Comparison of ENCODE assay signal across 19 cellular contexts in the genomic region with DNA sequence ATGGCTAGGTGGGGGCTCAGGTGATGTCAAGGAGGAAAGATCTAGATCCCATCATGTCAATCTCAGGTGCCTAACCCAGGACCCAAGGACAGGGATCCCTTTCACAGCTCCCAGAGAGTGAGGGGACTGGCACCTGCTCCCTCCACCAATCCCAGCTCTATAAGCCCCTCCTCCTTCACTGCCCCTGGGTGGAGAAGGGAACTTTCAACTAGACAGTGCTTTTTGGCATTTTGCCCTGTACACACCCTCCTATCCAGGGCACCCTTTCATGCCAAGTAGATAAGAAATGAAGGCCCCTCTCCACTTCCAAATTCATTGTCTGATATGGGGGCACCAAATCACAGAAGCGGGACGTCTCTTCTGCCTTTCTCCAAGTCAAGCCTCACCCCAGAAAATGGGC.
"Had no signal": no experiment of that assay in that cellular context is flagged by ENCODE, and none has a peak within 500 bp of the region (broad histone marks: within the 10 kb centered on the region; RNA-seq: fewer than 3 reads in every experiment).

No MANE protein-coding gene starts in this region.

- ATAC-seq: activated CD8-positive, alpha-beta memory T cell treated with anti-CD3 and anti-CD28 coated beads, Interleukin-2, amount 10 ng/mL, durations not matched to agents 7 days and 5 days; activated CD8-positive, alpha-beta T cell treated with anti-CD3 and anti-CD28 coated beads for 36 hours; gastrocnemius medialis; natural killer cell; right cardiac atrium; upper lobe of right lung had no signal

- H3K4me1 ChIP-seq: esophagus muscularis mucosa, gastrocnemius medialis, thyroid gland, upper lobe of right lung had no signal

- H3K4me3 ChIP-seq: esophagus muscularis mucosa, gastrocnemius medialis, thyroid gland, upper lobe of right lung had no signal

- H3K36me3 ChIP-seq: brain microvascular endothelial cell, esophagus muscularis mucosa, gastrocnemius medialis, thyroid gland, upper lobe of right lung had no signal

- H3K9me3 ChIP-seq: esophagus muscularis mucosa, gastrocnemius medialis, thyroid gland, upper lobe of right lung had no signal

- H3K27ac ChIP-seq: brain microvascular endothelial cell, esophagus muscularis mucosa, gastrocnemius medialis, thyroid gland, upper lobe of right lung, WERI-Rb-1 had no signal

- DNase-seq: activated CD4-positive, alpha-beta T cell treated with anti-CD3 and anti-CD28 coated beads, Interleukin-2, amount 10 ng/mL, durations not matched to agents 7 days and 5 days; activated CD4-positive, CD25-positive, alpha-beta regulatory T cell treated with anti-CD3 and anti-CD28 coated beads, Interleukin-2, amount 50 U/mL, for 72 hours; activated CD8-positive, alpha-beta memory T cell treated with anti-CD3 and anti-CD28 coated beads, Interleukin-2, amount 10 ng/mL, durations not matched to agents 7 days and 5 days; activated CD8-positive, alpha-beta T cell treated with anti-CD3 and anti-CD28 coated beads for 36 hours; activated gamma-delta T cell; activated naive CD4-positive, alpha-beta T cell treated with anti-CD3 and anti-CD28 coated beads, Interleukin-2, amount 50 U/mL, for 16 hours; activated T-cell treated with anti-CD3 and anti-CD28 coated beads for 4 hours; aorta; brain microvascular endothelial cell; effector memory CD4-positive, alpha-beta T cell; gastrocnemius medialis; midbrain; natural killer cell; right cardiac atrium; stimulated activated CD4-positive, alpha-beta T cell treated with anti-CD3 and anti-CD28 coated beads, Interleukin-1b, Interleukin-23, amount 100 ng/mL, for 48 hours; thyroid gland; upper lobe of right lung; WERI-Rb-1 had no signal

- H3K27me3 ChIP-seq: brain microvascular endothelial cell, esophagus muscularis mucosa, gastrocnemius medialis, thyroid gland, upper lobe of right lung had no signal
